ENCODE assay signal across 8 cellular contexts in genomic region chr7:142594078-142594477, GRCh38.
"Had no signal": no experiment of that assay in that cellular context is flagged by ENCODE, and none has a peak within 500 bp of the region (broad histone marks: within the 10 kb centered on the region; RNA-seq: fewer than 3 reads in every experiment).

No MANE protein-coding gene starts in this region.

- ATAC-seq: HCT116 had no signal

- H3K27ac ChIP-seq: GM23248, HL-60 had no signal

- DNase-seq: GM23248, GOT3, H7, HFFc6, KG1 had no signal

- H2AFZ ChIP-seq: GM23248 had no signal

- H3K9me3 ChIP-seq: HAP-1 had no signal

- H3K4me3 ChIP-seq: GM23248, HAP-1 had no signal

- H3K9ac ChIP-seq: GM23248 had no signal

- H3K4me1 ChIP-seq: HAP-1 had no signal

- H3K36me3 ChIP-seq: HAP-1 had no signal
